In genomic region chr12:76379261-76379660, GRCh38 we compare ENCODE assay signal across 1 cellular context.
TF ChIP-seq lines count a peak whose summit lies in the region.

No MANE protein-coding gene starts in this region.

TF ChIP-seq in GM23338, 12 proteins besides CTCF, POLR2A, EP300 and RAD21 (continued from another document):
- TF ChIP-seq, protein P1, sequence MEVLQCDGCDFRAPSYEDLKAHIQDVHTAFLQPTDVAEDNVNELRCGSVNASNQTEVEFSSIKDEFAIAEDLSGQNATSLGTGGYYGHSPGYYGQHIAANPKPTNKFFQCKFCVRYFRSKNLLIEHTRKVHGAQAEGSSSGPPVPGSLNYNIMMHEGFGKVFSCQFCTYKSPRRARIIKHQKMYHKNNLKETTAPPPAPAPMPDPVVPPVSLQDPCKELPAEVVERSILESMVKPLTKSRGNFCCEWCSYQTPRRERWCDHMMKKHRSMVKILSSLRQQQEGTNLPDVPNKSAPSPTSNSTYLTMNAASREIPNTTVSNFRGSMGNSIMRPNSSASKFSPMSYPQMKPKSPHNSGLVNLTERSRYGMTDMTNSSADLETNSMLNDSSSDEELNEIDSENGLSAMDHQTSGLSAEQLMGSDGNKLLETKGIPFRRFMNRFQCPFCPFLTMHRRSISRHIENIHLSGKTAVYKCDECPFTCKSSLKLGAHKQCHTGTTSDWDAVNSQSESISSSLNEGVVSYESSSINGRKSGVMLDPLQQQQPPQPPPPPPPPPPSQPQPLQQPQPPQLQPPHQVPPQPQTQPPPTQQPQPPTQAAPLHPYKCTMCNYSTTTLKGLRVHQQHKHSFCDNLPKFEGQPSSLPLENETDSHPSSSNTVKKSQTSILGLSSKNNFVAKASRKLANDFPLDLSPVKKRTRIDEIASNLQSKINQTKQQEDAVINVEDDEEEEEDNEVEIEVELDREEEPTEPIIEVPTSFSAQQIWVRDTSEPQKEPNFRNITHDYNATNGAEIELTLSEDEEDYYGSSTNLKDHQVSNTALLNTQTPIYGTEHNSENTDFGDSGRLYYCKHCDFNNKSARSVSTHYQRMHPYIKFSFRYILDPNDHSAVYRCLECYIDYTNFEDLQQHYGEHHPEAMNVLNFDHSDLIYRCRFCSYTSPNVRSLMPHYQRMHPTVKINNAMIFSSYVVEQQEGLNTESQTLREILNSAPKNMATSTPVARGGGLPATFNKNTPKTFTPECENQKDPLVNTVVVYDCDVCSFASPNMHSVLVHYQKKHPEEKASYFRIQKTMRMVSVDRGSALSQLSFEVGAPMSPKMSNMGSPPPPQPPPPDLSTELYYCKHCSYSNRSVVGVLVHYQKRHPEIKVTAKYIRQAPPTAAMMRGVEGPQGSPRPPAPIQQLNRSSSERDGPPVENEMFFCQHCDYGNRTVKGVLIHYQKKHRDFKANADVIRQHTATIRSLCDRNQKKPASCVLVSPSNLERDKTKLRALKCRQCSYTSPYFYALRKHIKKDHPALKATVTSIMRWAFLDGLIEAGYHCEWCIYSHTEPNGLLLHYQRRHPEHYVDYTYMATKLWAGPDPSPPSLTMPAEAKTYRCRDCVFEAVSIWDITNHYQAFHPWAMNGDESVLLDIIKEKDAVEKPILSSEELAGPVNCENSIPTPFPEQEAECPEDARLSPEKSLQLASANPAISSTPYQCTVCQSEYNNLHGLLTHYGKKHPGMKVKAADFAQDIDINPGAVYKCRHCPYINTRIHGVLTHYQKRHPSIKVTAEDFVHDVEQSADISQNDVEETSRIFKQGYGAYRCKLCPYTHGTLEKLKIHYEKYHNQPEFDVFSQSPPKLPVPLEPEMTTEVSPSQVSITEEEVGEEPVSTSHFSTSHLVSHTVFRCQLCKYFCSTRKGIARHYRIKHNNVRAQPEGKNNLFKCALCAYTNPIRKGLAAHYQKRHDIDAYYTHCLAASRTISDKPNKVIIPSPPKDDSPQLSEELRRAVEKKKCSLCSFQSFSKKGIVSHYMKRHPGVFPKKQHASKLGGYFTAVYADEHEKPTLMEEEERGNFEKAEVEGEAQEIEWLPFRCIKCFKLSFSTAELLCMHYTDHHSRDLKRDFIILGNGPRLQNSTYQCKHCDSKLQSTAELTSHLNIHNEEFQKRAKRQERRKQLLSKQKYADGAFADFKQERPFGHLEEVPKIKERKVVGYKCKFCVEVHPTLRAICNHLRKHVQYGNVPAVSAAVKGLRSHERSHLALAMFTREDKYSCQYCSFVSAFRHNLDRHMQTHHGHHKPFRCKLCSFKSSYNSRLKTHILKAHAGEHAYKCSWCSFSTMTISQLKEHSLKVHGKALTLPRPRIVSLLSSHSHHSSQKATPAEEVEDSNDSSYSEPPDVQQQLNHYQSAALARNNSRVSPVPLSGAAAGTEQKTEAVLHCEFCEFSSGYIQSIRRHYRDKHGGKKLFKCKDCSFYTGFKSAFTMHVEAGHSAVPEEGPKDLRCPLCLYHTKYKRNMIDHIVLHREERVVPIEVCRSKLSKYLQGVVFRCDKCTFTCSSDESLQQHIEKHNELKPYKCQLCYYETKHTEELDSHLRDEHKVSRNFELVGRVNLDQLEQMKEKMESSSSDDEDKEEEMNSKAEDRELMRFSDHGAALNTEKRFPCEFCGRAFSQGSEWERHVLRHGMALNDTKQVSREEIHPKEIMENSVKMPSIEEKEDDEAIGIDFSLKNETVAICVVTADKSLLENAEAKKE (CRISPR knock-in tag; IDR thresholded peaks at IDR 0.05), result no peak
- TF ChIP-seq STAT1 (IDR thresholded peaks at IDR 0.05; ENCODE audit: unreplicated experiment), result no peak
- TF ChIP-seq REST (IDR thresholded peaks at IDR 0.05; ENCODE audit: unreplicated experiment), result no peak
- no peak for TF ChIP-seq EZH2phosphoT487 (IDR thresholded peaks at IDR 0.05; ENCODE audit: unreplicated experiment)
- no peak for TF ChIP-seq ETS1 (IDR thresholded peaks at IDR 0.05)
- no peak for TF ChIP-seq CREB1 (CRISPR knock-in tag; IDR thresholded peaks at IDR 0.05; ENCODE audit: low read depth)
- no peak for TF ChIP-seq ZNF114 (CRISPR knock-in tag; IDR thresholded peaks at IDR 0.05)
- TF ChIP-seq EZH2 (IDR thresholded peaks at IDR 0.05; ENCODE audit: low read depth, unreplicated experiment), result no peak
- no peak for TF ChIP-seq NANOG (IDR thresholded peaks at IDR 0.05; ENCODE audit: borderline replicate concordance)
TF ChIP-seq in GM23338: peak in this region for 0.
